Comparison of ENCODE assay signal across 1 cellular context in genomic region chr17:7038025-7038862, GRCh38.
TF ChIP-seq lines count a peak whose summit lies in the region.

No MANE protein-coding gene starts in this region.

TF ChIP-seq in HepG2, 621 proteins besides CTCF, POLR2A, EP300 and RAD21 (continued from another document and continues in another):
- TF ChIP-seq HES4 (CRISPR knock-in tag; IDR thresholded peaks at IDR 0.05; ENCODE audit: borderline replicate concordance) (0 out of 2 replicates have a peak, but pooled peaks have one; percentile 20), ZNF430 (CRISPR knock-in tag; IDR thresholded peaks at IDR 0.05) (no peak), CEBPB (IDR thresholded peaks at IDR 0.05; ENCODE audit: borderline replicate concordance, low read depth, low read length) (no peak), ZNF256 (CRISPR knock-in tag; conservative IDR thresholded peaks at IDR 0.05) (no peak), ZNF232 (CRISPR knock-in tag; IDR thresholded peaks at IDR 0.05; ENCODE audit: borderline replicate concordance) (no peak), ZNF567 (CRISPR knock-in tag; IDR thresholded peaks at IDR 0.05; ENCODE audit: borderline replicate concordance) (no peak), RFXAP (CRISPR knock-in tag; IDR thresholded peaks at IDR 0.05; ENCODE audit: borderline replicate concordance) (no peak), ZNF180 (CRISPR knock-in tag; IDR thresholded peaks at IDR 0.05; ENCODE audit: borderline replicate concordance, low read depth) (no peak), HNF4A (CRISPR knock-in tag; IDR thresholded peaks at IDR 0.05) (peak; percentile 54), HCFC1 (IDR thresholded peaks at IDR 0.05; ENCODE audit: low read depth, low read length) (no peak), ZNF776 (CRISPR knock-in tag; IDR thresholded peaks at IDR 0.05) (no peak), ZC3H13 (CRISPR knock-in tag; IDR thresholded peaks at IDR 0.05) (peak; percentile 62; the same call in 1 of the 2 replicates), SKI (IDR thresholded peaks at IDR 0.05; ENCODE audit: partially characterized antibody) (no peak), YEATS4 (CRISPR knock-in tag; IDR thresholded peaks at IDR 0.05; ENCODE audit: borderline replicate concordance) (0 out of 2 replicates have a peak, but pooled peaks have one; percentile 17), ZFY (CRISPR knock-in tag; IDR thresholded peaks at IDR 0.05) (peak; percentile 36; the same call in 1 of the 2 replicates), ELF1 (CRISPR knock-in tag; IDR thresholded peaks at IDR 0.05) (no peak), TFDP1 (CRISPR knock-in tag; IDR thresholded peaks at IDR 0.05; ENCODE audit: borderline replicate concordance) (no peak), PCBP2 (optimal IDR thresholded peaks at IDR 0.05; ENCODE audit: low read depth, low read length, poor library complexity, severe bottlenecking) (no peak), ZNF280B (CRISPR knock-in tag; IDR thresholded peaks at IDR 0.05; ENCODE audit: borderline replicate concordance) (no peak), ZNF264 (CRISPR knock-in tag; IDR thresholded peaks at IDR 0.05) (no peak), SAP130 (CRISPR knock-in tag; IDR thresholded peaks at IDR 0.05; ENCODE audit: low read depth) (peak; percentile 4; the same call in 1 of the 2 replicates), XRCC5 (optimal IDR thresholded peaks at IDR 0.05; ENCODE audit: low read length) (peak; percentile 63), DRAP1 (CRISPR knock-in tag; IDR thresholded peaks at IDR 0.05) (no peak), TSC22D2 (CRISPR knock-in tag; IDR thresholded peaks at IDR 0.05; ENCODE audit: borderline replicate concordance) (no peak), LBX2 (CRISPR knock-in tag; IDR thresholded peaks at IDR 0.05; ENCODE audit: borderline replicate concordance) (no peak), MED8 (CRISPR knock-in tag; IDR thresholded peaks at IDR 0.05; ENCODE audit: insufficient replicate concordance) (no peak), NKX3-1 (CRISPR knock-in tag; IDR thresholded peaks at IDR 0.05) (no peak), SMAD9 (CRISPR knock-in tag; IDR thresholded peaks at IDR 0.05) (no peak), ZNF362 (CRISPR knock-in tag; IDR thresholded peaks at IDR 0.05; ENCODE audit: borderline replicate concordance) (no peak), IKZF5 (CRISPR knock-in tag; IDR thresholded peaks at IDR 0.05) (peak; percentile 17; the same call in 1 of the 2 replicates), MEF2D (CRISPR knock-in tag; IDR thresholded peaks at IDR 0.05) (peak; percentile 63; the same call in 1 of the 2 replicates), ZNF790 (CRISPR knock-in tag; IDR thresholded peaks at IDR 0.05; ENCODE audit: borderline replicate concordance) (no peak), ZNF747 (CRISPR knock-in tag; IDR thresholded peaks at IDR 0.05; ENCODE audit: borderline replicate concordance) (no peak), ZNF407 (CRISPR knock-in tag; IDR thresholded peaks at IDR 0.05; ENCODE audit: not compliant biosample characterization) (no peak), ZNF749 (CRISPR knock-in tag; IDR thresholded peaks at IDR 0.05; ENCODE audit: borderline replicate concordance) (no peak), GPBP1L1 (CRISPR knock-in tag; IDR thresholded peaks at IDR 0.05) (no peak), MTA1 (CRISPR knock-in tag; IDR thresholded peaks at IDR 0.05; ENCODE audit: borderline replicate concordance) (peak; percentile 56; the same call in 1 of the 2 replicates), ARID5B (CRISPR knock-in tag; IDR thresholded peaks at IDR 0.05) (no peak), ARID3A (IDR thresholded peaks at IDR 0.05; ENCODE audit: low read depth, low read length) (no peak), CCAR2 (optimal IDR thresholded peaks at IDR 0.05; ENCODE audit: low read depth, low read length) (no peak)
